In genomic region chr10:112815238-112816032, GRCh38 we compare ENCODE assay signal across 1 cellular context.
TF ChIP-seq lines count a peak whose summit lies in the region.

No MANE protein-coding gene starts in this region.

TF ChIP-seq in HepG2, 621 proteins besides CTCF, POLR2A, EP300 and RAD21 (continued from another document and continues in another):
- TF ChIP-seq ZFX (CRISPR knock-in tag; IDR thresholded peaks at IDR 0.05; ENCODE audit: low read depth) (peak; percentile 27; the same call in 1 of the 2 replicates), ZFY (CRISPR knock-in tag; IDR thresholded peaks at IDR 0.05) (no peak), ZNF720 (CRISPR knock-in tag; IDR thresholded peaks at IDR 0.05) (no peak), RFX5 (IDR thresholded peaks at IDR 0.05; ENCODE audit: low read depth, low read length) (no peak), KDM5B (CRISPR knock-in tag; IDR thresholded peaks at IDR 0.05; ENCODE audit: borderline replicate concordance) (no peak), ARNT2 (CRISPR knock-in tag; IDR thresholded peaks at IDR 0.05; ENCODE audit: low read depth) (no peak), CHD4 (IDR thresholded peaks at IDR 0.05; ENCODE audit: borderline replicate concordance, low read length) (no peak), ZNF230 (CRISPR knock-in tag; IDR thresholded peaks at IDR 0.05) (no peak), TBX2 (CRISPR knock-in tag; IDR thresholded peaks at IDR 0.05; ENCODE audit: borderline replicate concordance) (peak; percentile 95), ZBTB42 (CRISPR knock-in tag; IDR thresholded peaks at IDR 0.05) (no peak), MLXIP (CRISPR knock-in tag; IDR thresholded peaks at IDR 0.05; ENCODE audit: borderline replicate concordance) (no peak), MYC (CRISPR knock-in tag; IDR thresholded peaks at IDR 0.05; ENCODE audit: borderline replicate concordance) (no peak), NFATC3 (CRISPR knock-in tag; IDR thresholded peaks at IDR 0.05) (no peak), KAT2B (IDR thresholded peaks at IDR 0.05; ENCODE audit: borderline replicate concordance, low read depth, low read length) (no peak), PRMT3 (CRISPR knock-in tag; IDR thresholded peaks at IDR 0.05; ENCODE audit: borderline replicate concordance, low read depth) (no peak), HDAC6 (IDR thresholded peaks at IDR 0.05; ENCODE audit: low read depth, low read length) (no peak), ZNF3 (CRISPR knock-in tag; IDR thresholded peaks at IDR 0.05) (no peak), ZFP36L1 (CRISPR knock-in tag; IDR thresholded peaks at IDR 0.05) (no peak), SAP130 (CRISPR knock-in tag; IDR thresholded peaks at IDR 0.05; ENCODE audit: low read depth) (peak; percentile 61), MNT (IDR thresholded peaks at IDR 0.05) (no peak), HOXA3 (CRISPR knock-in tag; IDR thresholded peaks at IDR 0.05) (no peak; the same call in 1 of the 2 replicates), TBP (CRISPR knock-in tag; IDR thresholded peaks at IDR 0.05) (no peak), MEIS2 (CRISPR knock-in tag; IDR thresholded peaks at IDR 0.05) (peak; percentile 42; the same call in 1 of the 2 replicates), NCOR1 (IDR thresholded peaks at IDR 0.05; ENCODE audit: borderline replicate concordance, low read length) (no peak), ARID2 (CRISPR knock-in tag; IDR thresholded peaks at IDR 0.05; ENCODE audit: borderline replicate concordance) (no peak), RBFOX2 (IDR thresholded peaks at IDR 0.05; ENCODE audit: low read depth, low read length) (no peak), ZNF446 (CRISPR knock-in tag; IDR thresholded peaks at IDR 0.05) (no peak), KLF15 (CRISPR knock-in tag; IDR thresholded peaks at IDR 0.05; ENCODE audit: borderline replicate concordance) (no peak), TBX3 (IDR thresholded peaks at IDR 0.05; ENCODE audit: borderline replicate concordance) (peak; percentile 38; the same call in 1 of the 2 replicates), GLMP (CRISPR knock-in tag; IDR thresholded peaks at IDR 0.05; ENCODE audit: borderline replicate concordance) (no peak), SRF (IDR thresholded peaks at IDR 0.05; ENCODE audit: low read depth, low read length) (no peak), ZBTB44 (CRISPR knock-in tag; IDR thresholded peaks at IDR 0.05) (no peak), RFX1 (IDR thresholded peaks at IDR 0.05) (no peak), ZBTB4 (CRISPR knock-in tag; IDR thresholded peaks at IDR 0.05; ENCODE audit: borderline replicate concordance) (0 out of 2 replicates have a peak, but pooled peaks have one; percentile 45), ZNF382 (CRISPR knock-in tag; IDR thresholded peaks at IDR 0.05; ENCODE audit: borderline replicate concordance) (no peak), DR1 (CRISPR knock-in tag; IDR thresholded peaks at IDR 0.05) (no peak), ZNF652 (CRISPR knock-in tag; IDR thresholded peaks at IDR 0.05; ENCODE audit: borderline replicate concordance, low read depth) (no peak), ZNF572 (CRISPR knock-in tag; IDR thresholded peaks at IDR 0.05) (no peak), MTA1 (CRISPR knock-in tag; IDR thresholded peaks at IDR 0.05; ENCODE audit: borderline replicate concordance) (no peak)
- TF ChIP-seq, protein P1, sequence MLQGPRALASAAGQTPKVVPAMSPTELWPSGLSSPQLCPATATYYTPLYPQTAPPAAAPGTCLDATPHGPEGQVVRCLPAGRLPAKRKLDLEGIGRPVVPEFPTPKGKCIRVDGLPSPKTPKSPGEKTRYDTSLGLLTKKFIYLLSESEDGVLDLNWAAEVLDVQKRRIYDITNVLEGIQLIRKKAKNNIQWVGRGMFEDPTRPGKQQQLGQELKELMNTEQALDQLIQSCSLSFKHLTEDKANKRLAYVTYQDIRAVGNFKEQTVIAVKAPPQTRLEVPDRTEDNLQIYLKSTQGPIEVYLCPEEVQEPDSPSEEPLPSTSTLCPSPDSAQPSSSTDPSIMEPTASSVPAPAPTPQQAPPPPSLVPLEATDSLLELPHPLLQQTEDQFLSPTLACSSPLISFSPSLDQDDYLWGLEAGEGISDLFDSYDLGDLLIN (CRISPR knock-in tag; IDR thresholded peaks at IDR 0.05; ENCODE audit: borderline replicate concordance), result no peak
- TF ChIP-seq, protein P2, sequence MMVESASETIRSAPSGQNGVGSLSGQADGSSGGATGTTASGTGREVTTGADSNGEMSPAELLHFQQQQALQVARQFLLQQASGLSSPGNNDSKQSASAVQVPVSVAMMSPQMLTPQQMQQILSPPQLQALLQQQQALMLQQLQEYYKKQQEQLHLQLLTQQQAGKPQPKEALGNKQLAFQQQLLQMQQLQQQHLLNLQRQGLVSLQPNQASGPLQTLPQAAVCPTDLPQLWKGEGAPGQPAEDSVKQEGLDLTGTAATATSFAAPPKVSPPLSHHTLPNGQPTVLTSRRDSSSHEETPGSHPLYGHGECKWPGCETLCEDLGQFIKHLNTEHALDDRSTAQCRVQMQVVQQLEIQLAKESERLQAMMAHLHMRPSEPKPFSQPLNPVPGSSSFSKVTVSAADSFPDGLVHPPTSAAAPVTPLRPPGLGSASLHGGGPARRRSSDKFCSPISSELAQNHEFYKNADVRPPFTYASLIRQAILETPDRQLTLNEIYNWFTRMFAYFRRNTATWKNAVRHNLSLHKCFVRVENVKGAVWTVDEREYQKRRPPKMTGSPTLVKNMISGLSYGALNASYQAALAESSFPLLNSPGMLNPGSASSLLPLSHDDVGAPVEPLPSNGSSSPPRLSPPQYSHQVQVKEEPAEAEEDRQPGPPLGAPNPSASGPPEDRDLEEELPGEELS (CRISPR knock-in tag; IDR thresholded peaks at IDR 0.05), result peak; percentile 64; the same call in 1 of the 2 replicates
- TF ChIP-seq, protein P3, sequence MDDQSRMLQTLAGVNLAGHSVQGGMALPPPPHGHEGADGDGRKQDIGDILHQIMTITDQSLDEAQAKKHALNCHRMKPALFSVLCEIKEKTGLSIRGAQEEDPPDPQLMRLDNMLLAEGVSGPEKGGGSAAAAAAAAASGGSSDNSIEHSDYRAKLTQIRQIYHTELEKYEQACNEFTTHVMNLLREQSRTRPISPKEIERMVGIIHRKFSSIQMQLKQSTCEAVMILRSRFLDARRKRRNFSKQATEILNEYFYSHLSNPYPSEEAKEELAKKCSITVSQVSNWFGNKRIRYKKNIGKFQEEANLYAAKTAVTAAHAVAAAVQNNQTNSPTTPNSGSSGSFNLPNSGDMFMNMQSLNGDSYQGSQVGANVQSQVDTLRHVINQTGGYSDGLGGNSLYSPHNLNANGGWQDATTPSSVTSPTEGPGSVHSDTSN (CRISPR knock-in tag; IDR thresholded peaks at IDR 0.05; ENCODE audit: borderline replicate concordance), result no peak
- TF ChIP-seq, protein P4, sequence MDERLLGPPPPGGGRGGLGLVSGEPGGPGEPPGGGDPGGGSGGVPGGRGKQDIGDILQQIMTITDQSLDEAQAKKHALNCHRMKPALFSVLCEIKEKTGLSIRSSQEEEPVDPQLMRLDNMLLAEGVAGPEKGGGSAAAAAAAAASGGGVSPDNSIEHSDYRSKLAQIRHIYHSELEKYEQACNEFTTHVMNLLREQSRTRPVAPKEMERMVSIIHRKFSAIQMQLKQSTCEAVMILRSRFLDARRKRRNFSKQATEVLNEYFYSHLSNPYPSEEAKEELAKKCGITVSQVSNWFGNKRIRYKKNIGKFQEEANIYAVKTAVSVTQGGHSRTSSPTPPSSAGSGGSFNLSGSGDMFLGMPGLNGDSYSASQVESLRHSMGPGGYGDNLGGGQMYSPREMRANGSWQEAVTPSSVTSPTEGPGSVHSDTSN (CRISPR knock-in tag; IDR thresholded peaks at IDR 0.05), result no peak
- TF ChIP-seq, protein P5, sequence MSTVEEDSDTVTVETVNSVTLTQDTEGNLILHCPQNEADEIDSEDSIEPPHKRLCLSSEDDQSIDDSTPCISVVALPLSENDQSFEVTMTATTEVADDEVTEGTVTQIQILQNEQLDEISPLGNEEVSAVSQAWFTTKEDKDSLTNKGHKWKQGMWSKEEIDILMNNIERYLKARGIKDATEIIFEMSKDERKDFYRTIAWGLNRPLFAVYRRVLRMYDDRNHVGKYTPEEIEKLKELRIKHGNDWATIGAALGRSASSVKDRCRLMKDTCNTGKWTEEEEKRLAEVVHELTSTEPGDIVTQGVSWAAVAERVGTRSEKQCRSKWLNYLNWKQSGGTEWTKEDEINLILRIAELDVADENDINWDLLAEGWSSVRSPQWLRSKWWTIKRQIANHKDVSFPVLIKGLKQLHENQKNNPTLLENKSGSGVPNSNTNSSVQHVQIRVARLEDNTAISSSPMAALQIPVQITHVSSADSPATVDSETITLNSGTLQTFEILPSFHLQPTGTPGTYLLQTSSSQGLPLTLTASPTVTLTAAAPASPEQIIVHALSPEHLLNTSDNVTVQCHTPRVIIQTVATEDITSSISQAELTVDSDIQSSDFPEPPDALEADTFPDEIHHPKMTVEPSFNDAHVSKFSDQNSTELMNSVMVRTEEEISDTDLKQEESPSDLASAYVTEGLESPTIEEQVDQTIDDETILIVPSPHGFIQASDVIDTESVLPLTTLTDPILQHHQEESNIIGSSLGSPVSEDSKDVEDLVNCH (CRISPR knock-in tag; IDR thresholded peaks at IDR 0.05), result no peak
